In the genomic region with DNA sequence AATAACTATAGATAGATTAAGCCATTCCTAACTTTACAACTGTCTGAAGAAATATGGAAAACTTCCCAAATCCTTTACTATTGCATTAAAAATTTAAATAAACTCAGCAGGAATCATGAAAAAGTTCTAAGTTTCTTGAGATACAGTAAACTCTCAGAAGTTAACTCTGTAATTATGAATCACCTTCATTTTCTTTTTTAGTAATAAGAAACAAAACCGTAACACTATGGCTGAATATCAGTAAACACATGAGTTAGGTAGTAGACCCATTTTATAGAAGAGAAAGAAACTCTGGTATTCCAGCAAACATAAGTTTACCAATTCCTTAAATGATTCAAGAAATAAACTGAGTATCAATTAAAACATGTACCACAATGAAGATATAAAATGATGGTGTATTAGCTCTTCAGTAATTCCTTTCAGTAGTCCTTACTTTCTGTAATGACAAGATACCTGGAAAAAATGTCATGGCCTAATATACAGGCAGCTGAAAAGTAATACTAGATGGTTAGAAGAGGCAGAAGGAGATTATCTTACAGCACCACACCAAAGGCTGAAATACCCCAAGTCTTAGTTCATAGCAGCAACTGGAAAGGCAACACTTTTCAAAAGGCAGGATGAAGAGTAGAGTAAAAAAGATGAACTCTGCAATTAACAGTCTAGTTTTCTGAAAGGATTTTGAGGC, we compare ENCODE assay signal across 9 cellular contexts. TPM values are rescaled to one million over a fixed set of nuclear protein-coding genes. Genes with fewer than 3 reads are reported as not detected.
DNase-seq lines count a peak whose midpoint lies in the region; ATAC-seq, FAIRE-seq and TF ChIP-seq lines count a peak whose summit lies in the region.
"Had no signal": no experiment of that assay in that cellular context is flagged by ENCODE, and none has a peak within 500 bp of the region (broad histone marks: within the 10 kb centered on the region; RNA-seq: fewer than 3 reads in every experiment).

No MANE protein-coding gene starts in this region.

- H3K36me3 ChIP-seq in uterus: no peaks in the 10 kb centered on the region

- peak; percentile 51 for FAIRE-seq in GM12892 (lab: Jason Lieb, UNC)
- FAIRE-seq in islet of Langerhans (lab: Jason Lieb, UNC): peak; percentile 61

- H3K4me3 ChIP-seq in uterus: no peak overlapping the region

- no peak for TF ChIP-seq CTCF in uterus (IDR thresholded peaks at IDR 0.05)

- ATAC-seq in GM19455 (IDR thresholded peaks at IDR 0.05; ENCODE audit: unreplicated experiment) (peak; percentile 9), HG03432 (IDR thresholded peaks at IDR 0.05; ENCODE audit: unreplicated experiment) (peak; percentile 18), GM21737 (IDR thresholded peaks at IDR 0.05; ENCODE audit: unreplicated experiment) (no peak)

- no peaks in the 10 kb centered on the region for H3K27me3 ChIP-seq in uterus

- H3K27ac ChIP-seq in uterus: no peak overlapping the region

- intact Hi-C loops in uterus (cut with DNase I; ENCODE audit: low total_unique reads) (no loop called here), posterior cingulate gyrus (cut with DNase I) (loop anchor here (5.0 kb wide), 1 partner anchor 108 kb away; no protein-coding TSS in a partner anchor)

- H3K4me1 ChIP-seq in uterus: peaks cover 0 to 12% of the 10 kb centered on the region in 2 donors

- no peak for TF ChIP-seq POLR2A in GM12892 (IDR thresholded peaks at IDR 0.05; ENCODE audit: low read depth, low read length)
- TF ChIP-seq POLR2A in uterus (IDR thresholded peaks at IDR 0.05): no peak

- no peaks in the 10 kb centered on the region for H3K9me3 ChIP-seq in uterus

- DNase-seq in GM12892 (ENCODE audit: insufficient read length): no peak
- DNase-seq in NCI-H748 (lab: John Stamatoyannopoulos, UW; ENCODE audit: unreplicated experiment): no peak
- no peak for DNase-seq in uterus
- no peak for DNase-seq in posterior cingulate gyrus
- DNase-seq: KG1 had no signal

RNA-seq across cellular contexts. Expression of a gene that starts 11.5 kb away (rescaled TPM):
- 77.7 TPM for polyA plus RNA-seq in GM12892 (2012; ENCODE audit: missing spikeins)
- total RNA-seq in uterus: 100 to 1,000 TPM in 3 of 4 donors, 10 to 100 TPM in 1; 77.1 to 255 (median 197) TPM

RNA-seq across cellular contexts. Expression of a gene that starts 12.0 kb away (rescaled TPM):
- 1.6 TPM for polyA plus RNA-seq in GM12892 (2012; ENCODE audit: missing spikeins)
- 1 to 10 TPM in 3 of 4 donors, under 1 TPM in 1; 0.88 to 8.8 (median 5.4) TPM for total RNA-seq in uterus
